ENCODE assay signal across 8 cellular contexts in the genomic region with DNA sequence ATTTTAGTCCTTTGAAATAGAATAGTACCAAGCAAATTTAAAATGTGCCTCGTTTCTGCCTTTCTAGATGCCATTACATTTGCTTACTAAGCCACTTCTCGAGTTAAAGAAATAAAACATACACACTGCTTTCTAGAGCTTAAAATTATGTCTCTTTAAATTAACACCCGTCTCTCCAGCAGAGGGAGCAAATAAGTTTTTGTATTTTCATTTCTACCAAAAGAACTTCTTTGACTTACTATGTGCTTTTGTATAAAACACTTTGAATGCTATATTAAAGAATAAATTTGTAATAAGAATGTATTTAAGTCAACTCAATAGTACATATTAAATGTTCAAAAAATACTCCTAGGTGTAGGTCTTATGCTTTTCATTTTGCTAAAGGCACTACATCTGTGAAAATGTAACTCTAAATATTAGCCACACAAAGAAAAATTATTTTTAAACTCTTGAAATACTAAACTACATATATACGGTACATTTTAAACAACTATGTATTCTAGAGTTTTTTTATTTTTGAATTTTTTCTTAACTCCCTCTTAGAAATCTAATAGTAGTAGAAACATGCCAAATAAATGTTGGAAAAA.
DNase-seq lines count a peak whose midpoint lies in the region; ATAC-seq and TF ChIP-seq lines count a peak whose summit lies in the region.

No MANE protein-coding gene starts in this region.

- no TSS peak for BruUV-seq in Caco-2 (replicated peaks; lab: Mats Ljungman, UMichigan)

- no peaks in the 10 kb centered on the region for H3K9me3 ChIP-seq in Caco-2

- H3K27me3 ChIP-seq in Caco-2 (replicated peaks; ENCODE audit: control insufficient read depth, insufficient read depth, low read length): no peaks in the 10 kb centered on the region
- no peaks in the 10 kb centered on the region for H3K27me3 ChIP-seq in kidney epithelial cell (ENCODE audit: control insufficient read depth, insufficient read depth, low read length)

- H3K9me3 Mint-ChIP-seq in Caco-2 (ENCODE audit: unreplicated experiment): no peaks in the 10 kb centered on the region

- no peaks in the 10 kb centered on the region for H3K36me3 Mint-ChIP-seq in Caco-2 (ENCODE audit: insufficient read depth, unreplicated experiment)

- DNase-seq in Caco-2 (peak in 1 of 2 experiments; percentile 15), SKM-1 treated with dmso at 0.1 percent for 144 hours (lab: John Stamatoyannopoulos, UW; ENCODE audit: unreplicated experiment) (peak; percentile 6), kidney epithelial cell (ENCODE audit: low read depth) (no peak), NCI-H1048 (lab: John Stamatoyannopoulos, UW) (no peak), left lobe of liver (ENCODE audit: low spot score) (no peak)
- DNase-seq in stimulated activated CD4-positive, alpha-beta T cell treated with anti-CD3 and anti-CD28 coated beads, Interleukin-4, amount 100 ng/mL, for 1 hour: no peak

- TF ChIP-seq CTCF in Caco-2 (IDR thresholded peaks at IDR 0.05; ENCODE audit: insufficient read depth in 1 of 2, low read depth in 1 of 2, low read length in 1 of 2, severe bottlenecking in 1 of 2, unreplicated experiment in 1 of 2): peak; percentile 51 to 56
- TF ChIP-seq CTCF in kidney epithelial cell (IDR thresholded peaks at IDR 0.05; ENCODE audit: insufficient read depth, low read length, poor library complexity, severe bottlenecking): peak; percentile 28

- no peak overlapping the region for H3K27ac Mint-ChIP-seq in Caco-2 (ENCODE audit: unreplicated experiment)

- ATAC-seq in HG02798 (IDR thresholded peaks at IDR 0.05; ENCODE audit: poor library complexity, unreplicated experiment) (peak; percentile 42), GM19455 (IDR thresholded peaks at IDR 0.05; ENCODE audit: unreplicated experiment) (no peak), left lobe of liver (no peak)

- intact Hi-C loops in Caco-2 (cut with micrococcal nuclease; ENCODE audit: unreplicated experiment): loop anchor here (1.0 to 2.0 kb wide), 3 partner anchors 57 to 107 kb away; no protein-coding TSS in a partner anchor

- no peaks in the 10 kb centered on the region for H3K27me3 Mint-ChIP-seq in Caco-2 (ENCODE audit: insufficient read depth, unreplicated experiment)

- H3K36me3 ChIP-seq in Caco-2 (ENCODE audit: control insufficient read depth, insufficient read depth, low read length) (no peaks in the 10 kb centered on the region), kidney epithelial cell (ENCODE audit: control insufficient read depth, insufficient read depth, low read length) (no peaks in the 10 kb centered on the region)

- CTCF ChIA-PET in Caco-2 (lab: Charles Lee): interaction anchor here (0.6 to 1.0 kb wide), 6 partner anchors 21 to 170 kb away, joined by 3 to 15 read pairs (median 5); no protein-coding TSS in a partner anchor

- H3K4me3 ChIP-seq in Caco-2 (ENCODE audit: low read depth, low read length) (no peak overlapping the region), kidney epithelial cell (ENCODE audit: low read depth, low read length) (no peak overlapping the region)

- POLR2A ChIA-PET in Caco-2 (lab: Charles Lee): interaction anchor here (0.8 kb wide), 1 partner anchor 77 kb away, joined by 3 read pairs; no protein-coding TSS in a partner anchor

- H3K4me1 ChIP-seq in Caco-2: peaks cover 17% of the 10 kb centered on the region

- peaks cover 23% of the 10 kb centered on the region for H3K4me1 Mint-ChIP-seq in Caco-2 (ENCODE audit: low read depth, unreplicated experiment)

- H3K4me3 Mint-ChIP-seq in Caco-2 (ENCODE audit: unreplicated experiment): no peak overlapping the region
